35 cellular contexts compared by ENCODE assay signal in genomic region chr2:134884435-134884834, GRCh38. TPM values are rescaled to one million over a fixed set of nuclear protein-coding genes. Genes with fewer than 3 reads are reported as not detected.
"Had no signal": no experiment of that assay in that cellular context is flagged by ENCODE, and none has a peak within 500 bp of the region (broad histone marks: within the 10 kb centered on the region; RNA-seq: fewer than 3 reads in every experiment).

No MANE protein-coding gene starts in this region.

- H3K27me3 ChIP-seq: MG63 had no signal

- DNase-seq: Karpas-422, Kasumi-1, MG63, MM.1S, MV-4-11, NCI-H1048, NCI-H1092, NCI-H1092 treated with DMSO at 0.1 percent for 48 hours, NCI-H1417 treated with DMSO at 0.1 percent for 48 hours, NCI-H1436, NCI-H1436 treated with DMSO at 0.1 percent for 48 hours, NCI-H1694, NCI-H1694 treated with DMSO at 0.1 percent for 48 hours, NCI-H187, NCI-H187 treated with DMSO at 0.1 percent for 48 hours, NCI-H1930, NCI-H2029, NCI-H2029 treated with DMSO at 0.1 percent for 48 hours, NCI-H2081, NCI-H2081 treated with DMSO at 0.1 percent for 48 hours, NCI-H2107, NCI-H2171, NCI-H2171 treated with DMSO at 0.1 percent for 48 hours, NCI-H2227 treated with DMSO at 0.1 percent for 48 hours, NCI-H226, NCI-H345, NCI-H446, NCI-H446 treated with DMSO at 0.1 percent for 48 hours, NCI-H510A, NCI-H510A treated with DMSO at 0.1 percent for 48 hours, NCI-H524 had no signal

- H3K4me3 ChIP-seq: MG63 had no signal

- H3K9me3 ChIP-seq: MG63 had no signal

- H3K36me3 ChIP-seq: MG63 had no signal

RNA-seq across cellular contexts. Expression of gene ACMSD, which starts 46.0 kb away (rescaled TPM):
- total RNA-seq: LHCN-M2, M059J, MCF 10A, NCI-H460 had no signal
